In the genomic region with DNA sequence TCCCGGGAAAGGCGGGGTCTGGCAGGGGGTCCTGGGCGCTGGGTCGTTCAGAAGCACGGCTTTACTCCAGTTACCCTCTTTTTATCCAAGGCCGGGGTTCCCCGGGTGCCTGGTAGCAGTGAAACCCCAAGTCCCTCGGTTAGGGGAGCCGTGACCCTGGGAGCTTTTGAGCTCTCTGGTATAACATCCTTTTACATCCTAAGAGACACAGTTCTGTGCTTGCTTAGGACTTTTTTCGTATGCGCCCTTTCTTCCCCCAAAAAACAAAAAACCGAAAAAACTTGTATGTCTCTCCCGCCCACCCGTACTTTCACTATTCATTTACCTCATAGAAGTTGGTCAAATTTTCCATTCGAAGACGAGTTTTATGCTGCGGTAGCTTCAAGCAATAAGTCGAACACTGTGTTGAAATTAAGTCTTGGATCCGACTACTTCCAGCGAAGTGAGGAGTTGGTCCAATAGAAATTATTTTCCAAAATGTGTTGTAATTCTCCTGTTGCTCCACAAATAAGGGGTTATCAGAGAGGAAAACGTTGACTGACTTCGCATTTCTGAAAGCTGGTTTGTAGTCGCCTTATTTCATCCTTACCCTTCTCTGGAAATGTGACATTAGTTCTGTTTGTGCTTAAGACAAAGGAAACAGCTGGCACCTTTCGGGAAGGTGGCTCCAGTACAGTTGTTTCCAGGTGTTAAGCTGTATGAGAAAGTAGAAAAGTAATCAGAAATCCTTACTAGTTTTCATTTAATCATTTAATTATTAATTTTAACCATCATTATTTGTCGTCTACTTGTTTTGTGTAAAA, we compare ENCODE assay signal across 8 cellular contexts. TPM values are rescaled to one million over a fixed set of nuclear protein-coding genes. Genes with fewer than 3 reads are reported as not detected.
DNase-seq lines count a peak whose midpoint lies in the region; ATAC-seq, FAIRE-seq and TF ChIP-seq lines count a peak whose summit lies in the region.

No MANE protein-coding gene starts in this region.

- FAIRE-seq in HTR-8/SVneo (lab: Jason Lieb, UNC): no peak

- TF ChIP-seq CTCF in breast epithelium (IDR thresholded peaks at IDR 0.05): no peak
- no peak for TF ChIP-seq CTCF in kidney epithelial cell (IDR thresholded peaks at IDR 0.05; ENCODE audit: insufficient read depth, low read length, poor library complexity, severe bottlenecking)

- H3K27me3 ChIP-seq in breast epithelium (no peaks in the 10 kb centered on the region), kidney epithelial cell (ENCODE audit: control insufficient read depth, insufficient read depth, low read length) (peaks cover 2% of the 10 kb centered on the region)

- H3K4me1 ChIP-seq in breast epithelium: no peaks in the 10 kb centered on the region

- TF ChIP-seq POLR2A in breast epithelium (IDR thresholded peaks at IDR 0.05): peak; percentile 27

- intact Hi-C loops in breast epithelium (cut with DNase I; ENCODE audit: low total_unique reads): no loop called here

- DNase-seq in CD1c-positive myeloid dendritic cell (ENCODE audit: extremely low spot score) (peak; percentile 93), SK-MEL-5 (ENCODE audit: low read depth, low spot score) (peak; percentile 13), breast epithelium (ENCODE audit: low spot score in 2 of 2) (no peak), kidney epithelial cell (ENCODE audit: low read depth) (no peak), HTR-8/SVneo (ENCODE audit: insufficient read length, low spot score) (no peak)
- peak; percentile 44 for DNase-seq in stimulated activated CD4-positive, alpha-beta T cell treated with anti-CD3 and anti-CD28 coated beads, Interleukin-4, amount 100 ng/mL, for 1 hour

- no peaks in the 10 kb centered on the region for H3K9me3 ChIP-seq in breast epithelium

- H3K4me3 ChIP-seq in breast epithelium: peak overlapping the region; percentile 84 to 97 (median 92)
- peak overlapping the region; percentile 81 for H3K4me3 ChIP-seq in kidney epithelial cell (ENCODE audit: low read depth, low read length)

- ATAC-seq in GM19372 (IDR thresholded peaks at IDR 0.05; ENCODE audit: low read depth, unreplicated experiment) (peak; percentile 10), HG03432 (IDR thresholded peaks at IDR 0.05; ENCODE audit: unreplicated experiment) (peak; percentile 13)

- in situ Hi-C loops in SK-MEL-5 (cut with HindIII; ENCODE audit: low pct_unique_long_range_greater_than_20kb, low sequenced_read_pairs): no loop called here

- H3K36me3 ChIP-seq in breast epithelium (no peaks in the 10 kb centered on the region), kidney epithelial cell (ENCODE audit: control insufficient read depth, insufficient read depth, low read length) (no peaks in the 10 kb centered on the region)

- peak overlapping the region; percentile 95 to 97 for H3K27ac ChIP-seq in breast epithelium

RNA-seq across cellular contexts. Expression of gene MAN1A1, which starts 0.8 kb away (rescaled TPM):
- 0.96 and 1.3 TPM in 2 replicates for total RNA-seq in SK-MEL-5 (2014; rRNA removed; shearing (Covaris generic))
- polyA plus RNA-seq in SK-MEL-5 (2015; cell fraction: cytosol; rRNA removed): 0.75 and 1.1 TPM in 2 replicates
- polyA plus RNA-seq in SK-MEL-5 (2015; cell fraction: nucleus; rRNA removed): 0.22 and 0.51 TPM in 2 replicates
- 100 to 1,000 TPM in 2 of 3 donors, 10 to 100 TPM in 1; 81.2 to 481 (median 104) TPM for total RNA-seq in breast epithelium
- total RNA-seq in kidney epithelial cell: 11.0 and 15.0 TPM in 2 replicates

Comparison
In these comparisons a context has a peak if more than half of its experiments do, and no peak if none do; other contexts are left out.
1. DNase-seq: peak in CD1c-positive myeloid dendritic cell (single experiment), SK-MEL-5 (single experiment) and stimulated activated CD4-positive, alpha-beta T cell treated with anti-CD3 and anti-CD28 coated beads, Interleukin-4, amount 100 ng/mL, for 1 hour (single experiment); none in breast epithelium (0 of 2), kidney epithelial cell (single experiment) and HTR-8/SVneo (single experiment).